Comparison of ENCODE assay signal across 19 cellular contexts in genomic region chr2:70009776-70010175, GRCh38. TPM values are rescaled to one million over a fixed set of nuclear protein-coding genes. Genes with fewer than 3 reads are reported as not detected.
A peak's percentile ranks its signal among the peaks of the same experiment; 100 is the strongest.
DNase-seq lines count a peak whose midpoint lies in the region; ATAC-seq and TF ChIP-seq lines count a peak whose summit lies in the region.
"Had no signal": no experiment of that assay in that cellular context is flagged by ENCODE, and none has a peak within 500 bp of the region (broad histone marks: within the 10 kb centered on the region; RNA-seq: fewer than 3 reads in every experiment).

No MANE protein-coding gene starts in this region.

- H3K4me3 ChIP-seq in CD4-positive, CD25-positive, alpha-beta regulatory T cell (ENCODE audit: low read depth, low read length) = no peak overlapping the region
- H3K4me3 ChIP-seq in Peyer's patch = no peak overlapping the region
- H3K4me3 ChIP-seq in trophoblast cell (ENCODE audit: low read depth, low read length) = no peak overlapping the region
- H3K4me3 ChIP-seq in CD8-positive, alpha-beta T cell (ENCODE audit: low read depth, low read length) = no peak overlapping the region

- H3K4me1 ChIP-seq in CD4-positive, CD25-positive, alpha-beta regulatory T cell (ENCODE audit: control insufficient read depth, insufficient read depth, low read length, poor library complexity, severe bottlenecking) = no peaks in the 10 kb centered on the region
- no peaks in the 10 kb centered on the region for H3K4me1 ChIP-seq in Peyer's patch
- H3K4me1 ChIP-seq in trophoblast cell (ENCODE audit: control insufficient read depth in 1 of 2, insufficient read depth in 2 of 2, low read length in 2 of 2) = peaks cover 0 to 7% of the 10 kb centered on the region in 2 experiments
- no peaks in the 10 kb centered on the region for H3K4me1 ChIP-seq in CD8-positive, alpha-beta T cell (ENCODE audit: insufficient read depth, low read length)

- peak; percentile 18 to 43 for TF ChIP-seq POLR2A in Peyer's patch (IDR thresholded peaks at IDR 0.05)

- intact Hi-C loops in CD8-positive, alpha-beta T cell (cut with DNase I, micrococcal nuclease) = no loop called here

- H4K12ac ChIP-seq in trophoblast cell (ENCODE audit: low read depth, low read length) = no peak overlapping the region

- H4K8ac ChIP-seq in trophoblast cell (ENCODE audit: low read depth, low read length) = no peak overlapping the region

- peaks cover 4% of the 10 kb centered on the region for H3K36me3 ChIP-seq in CD4-positive, CD25-positive, alpha-beta regulatory T cell (ENCODE audit: control insufficient read depth, insufficient read depth, low read length)
- no peaks in the 10 kb centered on the region for H3K36me3 ChIP-seq in Peyer's patch
- no peaks in the 10 kb centered on the region for H3K36me3 ChIP-seq in trophoblast cell (ENCODE audit: control insufficient read depth in 1 of 2, insufficient read depth in 2 of 2, low read length in 2 of 2)
- no peaks in the 10 kb centered on the region for H3K36me3 ChIP-seq in CD8-positive, alpha-beta T cell (ENCODE audit: insufficient read depth, low read length)

- in situ Hi-C loops in ACHN (cut with HindIII; ENCODE audit: low pct_ligation_motif_present, low pct_unique_long_range_greater_than_20kb, low sequenced_read_pairs) = no loop called here

- H3K27me3 Mint-ChIP-seq in CD4-positive, CD25-positive, alpha-beta regulatory T cell = no peaks in the 10 kb centered on the region
- no peaks in the 10 kb centered on the region for H3K27me3 Mint-ChIP-seq in CD8-positive, alpha-beta T cell (ENCODE audit: low read depth)
- H3K27me3 Mint-ChIP-seq: activated CD8-positive, alpha-beta T cell treated with anti-CD3 and anti-CD28 coated beads for 36 hours; activated naive CD4-positive, alpha-beta T cell treated with anti-CD3 and anti-CD28 coated beads, Interleukin-2, amount 50 U/mL, for 24 hours; CD4-positive, alpha-beta T cell had no signal

- POLR2A ChIA-PET in CD8-positive, alpha-beta T cell (lab: Charles Lee) = no interaction called here
- POLR2A ChIA-PET in GM10248 (lab: Yijun Ruan, JAX) = no interaction called here

- no CpG with 5 or more reads among the region's 6 CpGs for WGBS in trophoblast cell (ENCODE audit: extremely low coverage, insufficient coverage, insufficient read length)

- H3K23ac ChIP-seq in trophoblast cell (ENCODE audit: low read length) = no peak overlapping the region

- H3K27ac ChIP-seq in CD4-positive, CD25-positive, alpha-beta regulatory T cell (ENCODE audit: insufficient read depth, low read length, poor library complexity, severe bottlenecking) = no peak overlapping the region
- H3K27ac ChIP-seq in Peyer's patch = peak overlapping the region in 3 of 4 donors; percentile 73 to 97 (median 85)
- no peak overlapping the region for H3K27ac ChIP-seq in trophoblast cell (ENCODE audit: low read depth, low read length)
- no peak overlapping the region for H3K27ac ChIP-seq in CD8-positive, alpha-beta T cell (ENCODE audit: low read depth, low read length)

- no peak overlapping the region for H3K18ac ChIP-seq in trophoblast cell (ENCODE audit: low read length)

- H3K79me2 ChIP-seq in trophoblast cell (ENCODE audit: control insufficient read depth, insufficient read depth, low read length, poor library complexity) = no peaks in the 10 kb centered on the region

- H3K4me1 Mint-ChIP-seq in CD4-positive, CD25-positive, alpha-beta regulatory T cell = peaks cover under 1 to 9% (median 5%) of the 10 kb centered on the region in 4 donors
- no peaks in the 10 kb centered on the region for H3K4me1 Mint-ChIP-seq in CD8-positive, alpha-beta T cell (ENCODE audit: low read depth)

- no peak overlapping the region for H3K4me3 Mint-ChIP-seq in CD4-positive, CD25-positive, alpha-beta regulatory T cell
- no peak overlapping the region for H3K4me3 Mint-ChIP-seq in CD8-positive, alpha-beta T cell
- H3K4me3 Mint-ChIP-seq: activated CD8-positive, alpha-beta T cell treated with anti-CD3 and anti-CD28 coated beads for 36 hours; activated naive CD4-positive, alpha-beta T cell treated with anti-CD3 and anti-CD28 coated beads, Interleukin-2, amount 50 U/mL, for 24 hours; activated T-cell treated with anti-CD3 and anti-CD28 coated beads, Interleukin-2, amount 50 U/mL, for 4 hours; CD4-positive, alpha-beta T cell; natural killer cell had no signal

- H2AFZ ChIP-seq in trophoblast cell (ENCODE audit: insufficient read depth, low read length, poor library complexity) = no peak overlapping the region

- H3K14ac ChIP-seq in trophoblast cell (ENCODE audit: low read length) = no peak overlapping the region

- peaks cover 2% of the 10 kb centered on the region for H3K79me1 ChIP-seq in trophoblast cell (ENCODE audit: low read length)

- H3K36me3 Mint-ChIP-seq in CD4-positive, CD25-positive, alpha-beta regulatory T cell = peaks cover 31% of the 10 kb centered on the region
- H3K36me3 Mint-ChIP-seq in CD8-positive, alpha-beta T cell = peaks cover 21% of the 10 kb centered on the region

- no peak overlapping the region for H3K4ac ChIP-seq in trophoblast cell (ENCODE audit: low read depth, low read length)

- no peak for ATAC-seq in CD4-positive, CD25-positive, alpha-beta regulatory T cell (ENCODE audit: low read depth in 2 of 2)
- ATAC-seq in esophagus mucosa (peak; percentile 47), GM19463 (IDR thresholded peaks at IDR 0.05; ENCODE audit: unreplicated experiment) (no peak)
- no peak for ATAC-seq in CD8-positive, alpha-beta T cell
- ATAC-seq: activated CD8-positive, alpha-beta T cell treated with anti-CD3 and anti-CD28 coated beads for 36 hours; activated T-cell treated with anti-CD3 and anti-CD28 coated beads, Interleukin-2, amount 50 U/mL, for 4 hours had no signal

- no peak overlapping the region for H3K4me2 ChIP-seq in trophoblast cell (ENCODE audit: low read length)

- TF ChIP-seq CTCF in Peyer's patch (IDR thresholded peaks at IDR 0.05) = peak in 1 of 6 experiments; percentile 0
- no peak for TF ChIP-seq CTCF in CD8-positive, alpha-beta T cell (IDR thresholded peaks at IDR 0.05)
- no peak for TF ChIP-seq CTCF in GM10248 (IDR thresholded peaks at IDR 0.05; ENCODE audit: control extremely low read depth, extremely low read depth, low read depth, missing control alignments)

- H2AK5ac ChIP-seq in trophoblast cell (ENCODE audit: low read length) = no peak overlapping the region

- H3K9ac ChIP-seq in trophoblast cell (ENCODE audit: low read length) = no peak overlapping the region

- no peaks in the 10 kb centered on the region for H3K27me3 ChIP-seq in CD4-positive, CD25-positive, alpha-beta regulatory T cell (ENCODE audit: control insufficient read depth, insufficient read depth, low read length)
- H3K27me3 ChIP-seq in Peyer's patch = no peaks in the 10 kb centered on the region
- H3K27me3 ChIP-seq in trophoblast cell (ENCODE audit: insufficient read depth, low read length) = no peaks in the 10 kb centered on the region
- no peaks in the 10 kb centered on the region for H3K27me3 ChIP-seq in CD8-positive, alpha-beta T cell (ENCODE audit: insufficient read depth, low read length)

- H3K9me3 Mint-ChIP-seq in CD4-positive, CD25-positive, alpha-beta regulatory T cell = peaks cover 0 to 2% (median 0%) of the 10 kb centered on the region in 7 donors
- no peaks in the 10 kb centered on the region for H3K9me3 Mint-ChIP-seq in CD8-positive, alpha-beta T cell
- H3K9me3 Mint-ChIP-seq: activated CD8-positive, alpha-beta T cell treated with anti-CD3 and anti-CD28 coated beads for 36 hours; activated naive CD4-positive, alpha-beta T cell treated with anti-CD3 and anti-CD28 coated beads, Interleukin-2, amount 50 U/mL, for 24 hours; activated T-cell treated with anti-CD3 and anti-CD28 coated beads, Interleukin-2, amount 50 U/mL, for 4 hours; CD4-positive, alpha-beta T cell; natural killer cell had no signal

- no peak for DNase-seq in CD4-positive, CD25-positive, alpha-beta regulatory T cell
- DNase-seq in Peyer's patch = peak in 2 of 3 donors; percentile 82 to 85
- DNase-seq in trophoblast cell = peak in 1 of 2 donors; percentile 8
- no peak for DNase-seq in ACHN
- no peak for DNase-seq in CD8-positive, alpha-beta T cell
- DNase-seq in GM10248 (ENCODE audit: extremely low spot score) = no peak
- DNase-seq: activated CD8-positive, alpha-beta T cell treated with anti-CD3 and anti-CD28 coated beads for 36 hours; activated T-cell treated with anti-CD3 and anti-CD28 coated beads, Interleukin-2, amount 50 U/mL, for 4 hours; CD4-positive, alpha-beta T cell; foreskin fibroblast; hypothalamus; kidney; mammary epithelial cell; natural killer cell; NCI-H187 treated with DMSO at 0.1 percent for 48 hours; stimulated activated CD4-positive, alpha-beta T cell treated with anti-CD3 and anti-CD28 coated beads, Interleukin-2, amount 100 ng/mL, for 48 hours had no signal

- H2BK12ac ChIP-seq in trophoblast cell (ENCODE audit: low read length) = no peak overlapping the region

- peak overlapping the region; percentile 7 for H4K91ac ChIP-seq in trophoblast cell (ENCODE audit: low read depth, low read length)

- H3K27ac Mint-ChIP-seq in CD4-positive, CD25-positive, alpha-beta regulatory T cell = peak overlapping the region; percentile 52 to 95 (median 59)
- H3K27ac Mint-ChIP-seq in CD8-positive, alpha-beta T cell = no peak overlapping the region
- H3K27ac Mint-ChIP-seq: activated CD8-positive, alpha-beta T cell treated with anti-CD3 and anti-CD28 coated beads for 36 hours; activated naive CD4-positive, alpha-beta T cell treated with anti-CD3 and anti-CD28 coated beads, Interleukin-2, amount 50 U/mL, for 24 hours; CD4-positive, alpha-beta T cell had no signal

- no peak overlapping the region for H2BK120ac ChIP-seq in trophoblast cell (ENCODE audit: insufficient read depth, low read length, poor library complexity)

- H3K9me3 ChIP-seq in CD4-positive, CD25-positive, alpha-beta regulatory T cell (ENCODE audit: control insufficient read depth in 2 of 2, low read length in 2 of 2) = no peaks in the 10 kb centered on the region
- H3K9me3 ChIP-seq in Peyer's patch = no peaks in the 10 kb centered on the region
- H3K9me3 ChIP-seq in trophoblast cell (ENCODE audit: insufficient read depth, low read depth, low read length) = no peaks in the 10 kb centered on the region
- H3K9me3 ChIP-seq in CD8-positive, alpha-beta T cell (ENCODE audit: low read length) = no peaks in the 10 kb centered on the region

- H2BK5ac ChIP-seq in trophoblast cell (ENCODE audit: low read depth, low read length, poor library complexity) = no peak overlapping the region

- CTCF ChIA-PET in CD8-positive, alpha-beta T cell (lab: Charles Lee) = no interaction called here
- CTCF ChIA-PET in GM10248 (lab: Yijun Ruan, JAX) = interaction anchor here (0.9 to 4.0 kb wide), 8 partner anchors 12 to 150 kb away, joined by 3 to 13 read pairs (median 4); partner anchors contain the start of gene MXD1

RNA-seq across cellular contexts. Expression of gene ASPRV1, which starts 48.3 kb away (rescaled TPM):
- total RNA-seq in CD4-positive, CD25-positive, alpha-beta regulatory T cell = 1.7 TPM
- 1 to 10 TPM in 3 of 4 donors, under 1 TPM in 1; 0.62 to 1.5 (median 1.1) TPM for polyA plus RNA-seq in CD4-positive, CD25-positive, alpha-beta regulatory T cell
- 1 to 10 TPM; 1.6 to 4.1 (median 2.9) TPM for total RNA-seq in Peyer's patch
- total RNA-seq in esophagus mucosa = 0.16 TPM
- 0.16 and 0.22 TPM in 2 replicates for polyA plus RNA-seq in trophoblast cell (2013)
- total RNA-seq in CD8-positive, alpha-beta T cell = under 1 TPM; 0.73 to 0.86 TPM

Comparison
In these comparisons a context has a peak if more than half of its experiments do, and no peak if none do; other contexts are left out.
1. DNase-seq: peak in Peyer's patch (2 of 3); none in CD4-positive, CD25-positive, alpha-beta regulatory T cell (0 of 3), ACHN (single experiment), CD8-positive, alpha-beta T cell (0 of 7) and GM10248 (single experiment).
2. H3K27ac ChIP-seq: peak in Peyer's patch (3 of 4); none in CD4-positive, CD25-positive, alpha-beta regulatory T cell (single experiment), trophoblast cell (single experiment) and CD8-positive, alpha-beta T cell (single experiment).